Comparison of ENCODE assay signal across 22 cellular contexts in the genomic region with DNA sequence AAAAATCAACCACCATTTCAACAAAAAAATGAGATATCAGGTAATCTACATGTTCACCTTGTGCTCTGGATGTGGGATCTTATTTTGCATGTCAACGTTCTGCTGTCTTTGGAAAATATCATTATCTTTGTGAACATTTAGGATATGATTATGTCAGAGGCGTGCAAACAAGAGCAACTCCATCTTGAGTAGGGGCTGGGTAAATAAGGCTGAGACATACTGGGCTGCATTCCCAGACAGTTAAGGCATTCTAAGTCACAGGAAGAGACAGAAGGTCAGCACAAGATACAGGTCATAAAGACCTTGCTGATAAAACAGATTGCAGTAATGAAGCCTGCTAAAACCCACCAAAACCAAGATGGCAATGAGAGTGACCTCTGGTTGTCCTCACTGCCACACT.
"Had no signal": no experiment of that assay in that cellular context is flagged by ENCODE, and none has a peak within 500 bp of the region (broad histone marks: within the 10 kb centered on the region; RNA-seq: fewer than 3 reads in every experiment).

No MANE protein-coding gene starts in this region.

- ATAC-seq: Panc1, Right ventricle myocardium inferior, T-helper 17 cell had no signal

- H3K9me3 ChIP-seq: colonic mucosa, SJCRH30 had no signal

- H3K36me3 ChIP-seq: colonic mucosa, SJCRH30 had no signal

- H3K4me1 ChIP-seq: colonic mucosa had no signal

- H3K4me3 Mint-ChIP-seq: activated CD4-positive, alpha-beta memory T cell treated with anti-CD3 and anti-CD28 coated beads for 36 hours; activated CD4-positive, alpha-beta T cell treated with anti-CD3 and anti-CD28 coated beads, Interleukin-2, amount 10 ng/mL, durations not matched to agents 7 days and 5 days; T-helper 17 cell had no signal

- H3K4me3 ChIP-seq: colonic mucosa, SJCRH30 had no signal

- DNase-seq: activated CD4-positive, alpha-beta memory T cell treated with anti-CD3 and anti-CD28 coated beads for 36 hours; activated CD4-positive, alpha-beta T cell treated with anti-CD3 and anti-CD28 coated beads, Interleukin-2, amount 10 ng/mL, durations not matched to agents 7 days and 5 days; activated CD4-positive, CD25-positive, alpha-beta regulatory T cell; activated CD8-positive, alpha-beta memory T cell treated with anti-CD3 and anti-CD28 coated beads, Interleukin-2, amount 50 U/mL, for 4 hours; activated naive CD4-positive, alpha-beta T cell treated with anti-CD3 and anti-CD28 coated beads, Interleukin-2, amount 50 U/mL, for 16 hours; aorta; caudate nucleus; colonic mucosa; NCI-H1105 treated with DMSO at 0.1 percent for 48 hours; NCI-H1436 treated with DMSO at 0.1 percent for 48 hours; NCI-H187; NCI-H2081; NCI-H510A treated with DMSO at 0.1 percent for 48 hours; NCI-H69; NK-92 treated with Interleukin-12 subunit alpha and Interleukin-12 subunit beta, amount 100 ng/mL, for 24 hours; OCI-M1; RPMI8226; SJCRH30; T-helper 17 cell; T1000 had no signal

- H3K36me3 Mint-ChIP-seq: activated CD4-positive, alpha-beta memory T cell treated with anti-CD3 and anti-CD28 coated beads for 36 hours had no signal

- H3K27ac Mint-ChIP-seq: activated CD4-positive, alpha-beta memory T cell treated with anti-CD3 and anti-CD28 coated beads for 36 hours; activated CD4-positive, alpha-beta T cell treated with anti-CD3 and anti-CD28 coated beads, Interleukin-2, amount 10 ng/mL, durations not matched to agents 7 days and 5 days; T-helper 17 cell had no signal

- H3K27ac ChIP-seq: colonic mucosa, SJCRH30 had no signal

- H3K27me3 Mint-ChIP-seq: activated CD4-positive, alpha-beta memory T cell treated with anti-CD3 and anti-CD28 coated beads for 36 hours had no signal

- H3K27me3 ChIP-seq: colonic mucosa, SJCRH30 had no signal
